13 cellular contexts compared by ENCODE assay signal in the genomic region with DNA sequence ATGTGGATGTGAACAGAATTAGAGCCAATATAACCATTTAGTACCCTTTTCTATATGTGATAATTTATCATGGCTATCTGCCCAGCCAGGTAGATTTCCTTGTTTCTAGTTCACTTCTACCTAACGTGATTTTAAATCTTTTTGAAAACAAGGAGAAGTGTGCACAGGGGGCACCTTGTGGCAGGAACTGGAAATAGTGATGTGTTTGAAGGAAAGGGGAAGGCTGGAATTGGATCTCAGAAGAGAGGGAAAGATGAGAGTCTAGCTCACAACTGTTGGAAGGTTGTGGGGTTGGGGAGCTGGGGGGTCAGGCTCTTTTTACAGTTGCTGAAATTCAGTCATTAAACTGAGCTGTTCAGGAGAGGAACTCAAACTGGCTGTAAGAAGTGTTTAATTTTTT.
DNase-seq lines count a peak whose midpoint lies in the region; TF ChIP-seq lines count a peak whose summit lies in the region.
"Had no signal": no experiment of that assay in that cellular context is flagged by ENCODE, and none has a peak within 500 bp of the region (broad histone marks: within the 10 kb centered on the region; RNA-seq: fewer than 3 reads in every experiment).

No MANE protein-coding gene starts in this region.

- H4K20me1 ChIP-seq in MM.1S (ENCODE audit: insufficient read depth, low read length) = no peaks in the 10 kb centered on the region

- no peak overlapping the region for H3K4me2 ChIP-seq in MM.1S (ENCODE audit: low read depth, low read length)

- DNase-seq in DMS53 treated with DMSO at 0.1 percent for 48 hours (lab: John Stamatoyannopoulos, UW; ENCODE audit: unreplicated experiment) = peak; percentile 10
- no peak for DNase-seq in MM.1S
- DNase-seq in choroid plexus epithelial cell (ENCODE audit: low read depth) = peak; percentile 20
- no peak for DNase-seq in nephron progenitor cell
- DNase-seq in NCI-H1048 (lab: John Stamatoyannopoulos, UW) = no peak
- no peak for DNase-seq in AML-193 (lab: John Stamatoyannopoulos, UW)
- no peak for DNase-seq in Ammon's horn (ENCODE audit: low spot score)
- DNase-seq in ureter (ENCODE audit: low spot score) = no peak
- DNase-seq: NCI-H345, T-helper 9 cell had no signal

- no peaks in the 10 kb centered on the region for H3F3A ChIP-seq in MM.1S (ENCODE audit: insufficient read depth, low read length)

- H3K9me3 ChIP-seq in MM.1S (replicated peaks; ENCODE audit: insufficient read depth, low read length) = no peaks in the 10 kb centered on the region
- H3K9me3 ChIP-seq: gastroesophageal sphincter had no signal

- TF ChIP-seq CTCF in MM.1S (IDR thresholded peaks at IDR 0.05; ENCODE audit: low read length) (peak; percentile 15), choroid plexus epithelial cell (conservative IDR thresholded peaks at IDR 0.05; ENCODE audit: low read depth, low read length) (peak; percentile 57), nephron progenitor cell (IDR thresholded peaks at IDR 0.05) (peak; percentile 17)

- H2AFZ ChIP-seq in MM.1S (ENCODE audit: low read length) = no peak overlapping the region
- H2AFZ ChIP-seq: parathyroid adenoma had no signal

- no peaks in the 10 kb centered on the region for H3K9me3 Mint-ChIP-seq in nephron progenitor cell
- H3K9me3 Mint-ChIP-seq: activated naive CD4-positive, alpha-beta T cell treated with anti-CD3 and anti-CD28 coated beads, Interleukin-2, amount 50 U/mL, for 24 hours had no signal

- H3K27me3 Mint-ChIP-seq in nephron progenitor cell (ENCODE audit: low read depth, poor library complexity) = no peaks in the 10 kb centered on the region
- H3K27me3 Mint-ChIP-seq: activated naive CD4-positive, alpha-beta T cell treated with anti-CD3 and anti-CD28 coated beads, Interleukin-2, amount 50 U/mL, for 24 hours had no signal

- no peaks in the 10 kb centered on the region for H3K79me2 ChIP-seq in MM.1S (ENCODE audit: low read length)
- H3K79me2 ChIP-seq: parathyroid adenoma had no signal

- H3K4me3 Mint-ChIP-seq in nephron progenitor cell = no peak overlapping the region
- H3K4me3 Mint-ChIP-seq: activated naive CD4-positive, alpha-beta T cell treated with anti-CD3 and anti-CD28 coated beads, Interleukin-2, amount 50 U/mL, for 24 hours had no signal

- H3K4me1 ChIP-seq in MM.1S (ENCODE audit: low read length) = peaks cover 10% of the 10 kb centered on the region
- H3K4me1 ChIP-seq: gastroesophageal sphincter, parathyroid adenoma had no signal

- no peak overlapping the region for H3K27ac ChIP-seq in MM.1S (ENCODE audit: low read length)
- H3K27ac ChIP-seq: gastroesophageal sphincter, parathyroid adenoma had no signal

- no peak overlapping the region for H3K27ac Mint-ChIP-seq in nephron progenitor cell
- H3K27ac Mint-ChIP-seq: activated naive CD4-positive, alpha-beta T cell treated with anti-CD3 and anti-CD28 coated beads, Interleukin-2, amount 50 U/mL, for 24 hours had no signal

- no peak overlapping the region for H3K9ac ChIP-seq in MM.1S (ENCODE audit: low read length)
- H3K9ac ChIP-seq: parathyroid adenoma had no signal

- H3K36me3 ChIP-seq in MM.1S (replicated peaks; ENCODE audit: insufficient read depth, low read length) = no peaks in the 10 kb centered on the region
- H3K36me3 ChIP-seq: gastroesophageal sphincter had no signal

- no peaks in the 10 kb centered on the region for H3K9me2 ChIP-seq in MM.1S (replicated peaks; ENCODE audit: insufficient read depth, low read length)

- no peaks in the 10 kb centered on the region for H3K36me3 Mint-ChIP-seq in nephron progenitor cell (ENCODE audit: low read depth)
- H3K36me3 Mint-ChIP-seq: activated naive CD4-positive, alpha-beta T cell treated with anti-CD3 and anti-CD28 coated beads, Interleukin-2, amount 50 U/mL, for 24 hours had no signal

- H3K4me3 ChIP-seq in MM.1S (ENCODE audit: low read length) (no peak overlapping the region), choroid plexus epithelial cell (ENCODE audit: low read depth, low read length) (no peak overlapping the region)
- H3K4me3 ChIP-seq: gastroesophageal sphincter had no signal

- H3K4me1 Mint-ChIP-seq in nephron progenitor cell = no peaks in the 10 kb centered on the region
- H3K4me1 Mint-ChIP-seq: activated naive CD4-positive, alpha-beta T cell treated with anti-CD3 and anti-CD28 coated beads, Interleukin-2, amount 50 U/mL, for 24 hours had no signal

- no peaks in the 10 kb centered on the region for H3K27me3 ChIP-seq in MM.1S (replicated peaks; ENCODE audit: insufficient read depth, low read length)
- H3K27me3 ChIP-seq: gastroesophageal sphincter had no signal

Comparison
In these comparisons a context has a peak if more than half of its experiments do, and no peak if none do; other contexts are left out.
1. DNase-seq: peak in DMS53 treated with DMSO at 0.1 percent for 48 hours (single experiment) and choroid plexus epithelial cell (single experiment); none in MM.1S (single experiment), nephron progenitor cell (single experiment), NCI-H1048 (single experiment), AML-193 (0 of 2), Ammon's horn (single experiment) and ureter (single experiment).
2. Peak in every context shown above with its lines, with median percentiles within 50 percentile points of each other: CTCF ChIP-seq.